ENCODE assay signal across 15 cellular contexts in genomic region chr17:76202516-76202915, GRCh38. TPM values are rescaled to one million over a fixed set of nuclear protein-coding genes. Genes with fewer than 3 reads are reported as not detected.
A peak's percentile ranks its signal among the peaks of the same experiment; 100 is the strongest.
DNase-seq lines count a peak whose midpoint lies in the region; ATAC-seq and TF ChIP-seq lines count a peak whose summit lies in the region.
"Had no signal": no experiment of that assay in that cellular context is flagged by ENCODE, and none has a peak within 500 bp of the region (broad histone marks: within the 10 kb centered on the region; RNA-seq: fewer than 3 reads in every experiment).

No MANE protein-coding gene starts in this region.

- POLR2A ChIA-PET in CD8-positive, alpha-beta T cell (lab: Charles Lee): interaction anchor here (0.6 to 2.0 kb wide), 2 partner anchors 19 to 62 kb away, joined by 3 to 5 read pairs; partner anchors contain the start of gene UBALD2
- POLR2A ChIA-PET in SK-N-SH (lab: Yijun Ruan, JAX): no interaction called here

- no peak for ATAC-seq in CD8-positive, alpha-beta T cell
- ATAC-seq in T-helper 17 cell: no peak
- ATAC-seq: Right ventricle myocardium inferior had no signal

- TF ChIP-seq CTCF in CD8-positive, alpha-beta T cell (IDR thresholded peaks at IDR 0.05): no peak
- no peak for TF ChIP-seq CTCF in SK-N-SH (IDR thresholded peaks at IDR 0.05)

- H3K4me3 ChIP-seq in CD8-positive, alpha-beta T cell (ENCODE audit: low read depth, low read length): no peak overlapping the region
- H3K4me3 ChIP-seq in GM23248 (no peak overlapping the region), SK-N-SH (ENCODE audit: low read depth in 2 of 2, low read length in 1 of 2) (no peak overlapping the region)
- H3K4me3 ChIP-seq: skin epidermis had no signal

- H3F3A ChIP-seq in GM23248 (ENCODE audit: insufficient read depth): peaks cover 11% of the 10 kb centered on the region; the same call in 1 of the 2 replicates
- H3F3A ChIP-seq in SK-N-SH (replicated peaks; ENCODE audit: insufficient read depth): peaks cover 9% of the 10 kb centered on the region

- H3K4me2 ChIP-seq in GM23248 (ENCODE audit: unreplicated experiment) (no peak overlapping the region), SK-N-SH (no peak overlapping the region)

- no peaks in the 10 kb centered on the region for H3K27me3 Mint-ChIP-seq in CD8-positive, alpha-beta T cell (ENCODE audit: low read depth)
- H3K27me3 Mint-ChIP-seq in T-helper 17 cell: no peaks in the 10 kb centered on the region

- H2AFZ ChIP-seq in GM23248 (0 out of 2 replicates have a peak overlapping the region, but pooled peaks have one; percentile 30), SK-N-SH (ENCODE audit: low read depth) (no peak overlapping the region)

- H3K9ac ChIP-seq in GM23248 (no peak overlapping the region), SK-N-SH (no peak overlapping the region)

- no peaks in the 10 kb centered on the region for H3K9me3 ChIP-seq in CD8-positive, alpha-beta T cell (ENCODE audit: low read length)
- no peaks in the 10 kb centered on the region for H3K9me3 ChIP-seq in GM23248 (ENCODE audit: low read depth)
- no peaks in the 10 kb centered on the region for H3K9me3 ChIP-seq in T-helper 17 cell (ENCODE audit: control insufficient read depth, low read length, poor library complexity, severe bottlenecking)
- no peaks in the 10 kb centered on the region for H3K9me3 ChIP-seq in SK-N-SH
- H3K9me3 ChIP-seq: neutrophil had no signal

- H3K36me3 Mint-ChIP-seq in CD8-positive, alpha-beta T cell: peaks cover 53% of the 10 kb centered on the region
- H3K36me3 Mint-ChIP-seq in T-helper 17 cell (ENCODE audit: low read depth): peaks cover 7% of the 10 kb centered on the region

- peaks cover 57% of the 10 kb centered on the region for H3K4me1 ChIP-seq in CD8-positive, alpha-beta T cell (ENCODE audit: insufficient read depth, low read length)
- H3K4me1 ChIP-seq in GM23248 (ENCODE audit: insufficient read depth) (peaks cover 11% of the 10 kb centered on the region), SK-N-SH (ENCODE audit: control insufficient read depth in 1 of 2, insufficient read depth in 2 of 2, low read depth in 1 of 2, low read length in 1 of 2) (peaks cover 10 to 11% of the 10 kb centered on the region in 2 experiments; a peak in 3 of 4 replicates)

- H3K9me2 ChIP-seq in GM23248 (ENCODE audit: insufficient read depth) (no peaks in the 10 kb centered on the region), SK-N-SH (no peaks in the 10 kb centered on the region)

- peak overlapping the region; percentile 80 for H3K27ac Mint-ChIP-seq in CD8-positive, alpha-beta T cell
- peak overlapping the region; percentile 96 for H3K27ac Mint-ChIP-seq in T-helper 17 cell
- H3K27ac Mint-ChIP-seq: dendritic cell treated with granulocyte-macrophage colony-stimulating factor and Interleukin-4, amounts not matched to agents 40 ng/mL and 50 ng/mL, for 4 days had no signal

- WGBS in GM23248 (ENCODE audit: low coverage in 1 of 2, low lambda C conversion rate in 2 of 2, missing lambda C conversion rate in 2 of 2), 2 experiments: 36 to 43% methylated on average over 3 of the region's 3 CpGs
- 82% methylated on average over 3 of the region's 3 CpGs for WGBS in SK-N-SH (ENCODE audit: low lambda C conversion rate)

- peaks cover 68% of the 10 kb centered on the region for H3K4me1 Mint-ChIP-seq in CD8-positive, alpha-beta T cell (ENCODE audit: low read depth)
- H3K4me1 Mint-ChIP-seq in T-helper 17 cell: peaks cover 47% of the 10 kb centered on the region

- no peaks in the 10 kb centered on the region for H3K36me3 ChIP-seq in CD8-positive, alpha-beta T cell (ENCODE audit: insufficient read depth, low read length)
- H3K36me3 ChIP-seq in GM23248 (ENCODE audit: low read depth) (no peaks in the 10 kb centered on the region), SK-N-SH (replicated peaks in 1 of 2; ENCODE audit: control insufficient read depth in 1 of 2, insufficient read depth in 2 of 2, low read length in 1 of 2) (no peaks in the 10 kb centered on the region)
- H3K36me3 ChIP-seq: neutrophil had no signal

- H3K27ac ChIP-seq in CD8-positive, alpha-beta T cell (ENCODE audit: low read depth, low read length): no peak overlapping the region
- H3K27ac ChIP-seq in GM23248 (no peak overlapping the region), SK-N-SH (ENCODE audit: low read depth in 2 of 2, low read length in 1 of 2) (no peak overlapping the region)
- H3K27ac ChIP-seq: neutrophil, skin epidermis had no signal

- intact Hi-C loops in CD8-positive, alpha-beta T cell (cut with DNase I, micrococcal nuclease): no loop called here

- no peaks in the 10 kb centered on the region for H4K20me1 ChIP-seq in GM23248 (ENCODE audit: insufficient read depth)
- H4K20me1 ChIP-seq in SK-N-SH (ENCODE audit: insufficient read depth): no peaks in the 10 kb centered on the region

- CTCF ChIA-PET in CD8-positive, alpha-beta T cell (lab: Charles Lee): interaction anchor here (0.8 to 1.6 kb wide), 4 partner anchors 11 to 77 kb away, joined by 3 to 6 read pairs (median 4); no protein-coding TSS in a partner anchor
- CTCF ChIA-PET in SK-N-SH (lab: Yijun Ruan, JAX): interaction anchor here (0.5 to 3.2 kb wide), 5 partner anchors 9 to 344 kb away, joined by 3 to 12 read pairs (median 3); no protein-coding TSS in a partner anchor

- in situ Hi-C loops in GM23248 (cut with MboI): no loop called here

- DNase-seq in CD8-positive, alpha-beta T cell: no peak
- DNase-seq in GM23248 (peak; percentile 7), T-helper 17 cell (no peak), glomerular visceral epithelial cell (ENCODE audit: extremely low spot score) (peak; percentile 9), T-helper 9 cell (no peak), NCI-H187 treated with DMSO at 0.1 percent for 48 hours (lab: John Stamatoyannopoulos, UW) (no peak), SK-N-SH (no peak)
- DNase-seq: amygdala, foreskin melanocyte, immature natural killer cell, NCI-H524 treated with DMSO at 0.1 percent for 48 hours had no signal

- no peaks in the 10 kb centered on the region for H3K27me3 ChIP-seq in CD8-positive, alpha-beta T cell (ENCODE audit: insufficient read depth, low read length)
- H3K27me3 ChIP-seq in GM23248 (replicated peaks; ENCODE audit: insufficient read depth) (no peaks in the 10 kb centered on the region), SK-N-SH (ENCODE audit: insufficient read depth) (no peaks in the 10 kb centered on the region)

- H3K79me2 ChIP-seq in GM23248 (ENCODE audit: insufficient read depth): no peaks in the 10 kb centered on the region
- no peaks in the 10 kb centered on the region for H3K79me2 ChIP-seq in SK-N-SH (ENCODE audit: insufficient read depth)

- H3K9me3 Mint-ChIP-seq in CD8-positive, alpha-beta T cell: no peaks in the 10 kb centered on the region
- H3K9me3 Mint-ChIP-seq: dendritic cell treated with granulocyte-macrophage colony-stimulating factor and Interleukin-4, amounts not matched to agents 40 ng/mL and 50 ng/mL, for 4 days; immature natural killer cell had no signal

- no peak for TF ChIP-seq RAD21 in SK-N-SH (IDR thresholded peaks at IDR 0.05; ENCODE audit: low read length)

- no peak for TF ChIP-seq EP300 in SK-N-SH (IDR thresholded peaks at IDR 0.05; ENCODE audit: borderline replicate concordance in 1 of 2, low read depth in 1 of 2, low read length in 1 of 2)

- no peak overlapping the region for H3K4me3 Mint-ChIP-seq in CD8-positive, alpha-beta T cell
- H3K4me3 Mint-ChIP-seq in T-helper 17 cell: no peak overlapping the region
- H3K4me3 Mint-ChIP-seq: dendritic cell treated with granulocyte-macrophage colony-stimulating factor and Interleukin-4, amounts not matched to agents 40 ng/mL and 50 ng/mL, for 4 days; immature natural killer cell had no signal

TF ChIP-seq in SK-N-SH, 30 proteins besides CTCF, POLR2A, EP300 and RAD21 (continues in another document):
- TF ChIP-seq RXRA (IDR thresholded peaks at IDR 0.05; ENCODE audit: borderline replicate concordance, low read depth) (no peak), TAF1 (IDR thresholded peaks at IDR 0.05; ENCODE audit: borderline replicate concordance, low read depth, low read length) (no peak), MAX (IDR thresholded peaks at IDR 0.05; ENCODE audit: low read depth) (no peak), GATA2 (CRISPR knock-in tag; IDR thresholded peaks at IDR 0.05) (no peak), CHD2 (IDR thresholded peaks at IDR 0.05; ENCODE audit: low read length, partially characterized antibody) (no peak), NRF1 (IDR thresholded peaks at IDR 0.05; ENCODE audit: low read depth, low read length) (no peak), ZBTB33 (IDR thresholded peaks at IDR 0.05; ENCODE audit: borderline replicate concordance, low read depth) (no peak)

RNA-seq across cellular contexts. Expression of gene RNF157, which starts 37.8 kb away (rescaled TPM):
- total RNA-seq in CD8-positive, alpha-beta T cell: 10 to 100 TPM; 22.3 to 25.5 TPM
- total RNA-seq in GM23248 (2014; rRNA removed; shearing (Covaris generic)): 4.0 TPM in 1 of 2 replicates, not detected in the other
- polyA plus RNA-seq in GM23248 (2016; fragmentation: Nextera tagmentation; extraction: Ambion mirVana) (0.31 TPM in 1 of 2 replicates, not detected in the other), SK-N-SH (2012; rRNA removed) (5.2 TPM in 2 replicates)
- total RNA-seq in T-helper 17 cell: 10 to 100 TPM; 43.5 to 45.3 TPM
- 4.1 and 6.3 TPM in 2 replicates for polyA plus RNA-seq in SK-N-SH (2012; cell fraction: cytosol; rRNA removed)
- polyA plus RNA-seq in SK-N-SH (2012; cell fraction: nucleus; rRNA removed): 5.5 and 8.1 TPM in 2 replicates

Comparison
In these comparisons a context has a peak if more than half of its experiments do, and no peak if none do; other contexts are left out.
1. DNase-seq: peak in GM23248 (single experiment) and glomerular visceral epithelial cell (single experiment); none in CD8-positive, alpha-beta T cell (0 of 7), T-helper 17 cell (0 of 3), T-helper 9 cell (single experiment), NCI-H187 treated with DMSO at 0.1 percent for 48 hours (single experiment) and SK-N-SH (single experiment).